In genomic region chr5:113038136-113038535, GRCh38 we compare ENCODE assay signal across 14 cellular contexts.
DNase-seq lines count a peak whose midpoint lies in the region; ATAC-seq, FAIRE-seq and TF ChIP-seq lines count a peak whose summit lies in the region.
"Had no signal": no experiment of that assay in that cellular context is flagged by ENCODE, and none has a peak within 500 bp of the region (broad histone marks: within the 10 kb centered on the region; RNA-seq: fewer than 3 reads in every experiment).

No MANE protein-coding gene starts in this region.

- ATAC-seq in HCT116 (no peak), HG03097 (IDR thresholded peaks at IDR 0.05; ENCODE audit: low FRiP score, unreplicated experiment) (no peak)

- H3K27me3 ChIP-seq in HCT116 (ENCODE audit: insufficient read depth, low read length): no peaks in the 10 kb centered on the region
- no peaks in the 10 kb centered on the region for H3K27me3 ChIP-seq in mammary epithelial cell (ENCODE audit: insufficient read depth, low read length)
- H3K27me3 ChIP-seq in keratinocyte (ENCODE audit: control insufficient read depth, extremely low read depth, insufficient read depth, low read length): no peaks in the 10 kb centered on the region
- H3K27me3 ChIP-seq in uterus: no peaks in the 10 kb centered on the region

- H3K79me2 ChIP-seq in HCT116 (ENCODE audit: insufficient read depth, low read length): no peaks in the 10 kb centered on the region
- no peaks in the 10 kb centered on the region for H3K79me2 ChIP-seq in mammary epithelial cell (ENCODE audit: insufficient read depth, low read length)
- no peaks in the 10 kb centered on the region for H3K79me2 ChIP-seq in keratinocyte (ENCODE audit: control insufficient read depth, insufficient read depth, low read length)

- H3K4me3 ChIP-seq in HCT116 (replicated peaks in 1 of 2; ENCODE audit: low read depth in 1 of 2, low read length in 2 of 2): no peak overlapping the region
- H3K4me3 ChIP-seq in mammary epithelial cell (replicated peaks in 1 of 3; ENCODE audit: insufficient read depth in 1 of 3, low read depth in 2 of 3, low read length in 3 of 3): no peak overlapping the region
- H3K4me3 ChIP-seq in keratinocyte (ENCODE audit: control insufficient read depth in 2 of 3, extremely low read depth in 1 of 3, insufficient read depth in 2 of 3, low read depth in 1 of 3, low read length in 3 of 3): no peak overlapping the region
- no peak overlapping the region for H3K4me3 ChIP-seq in uterus
- H3K4me3 ChIP-seq: HAP-1 had no signal

- H3K36me3 Mint-ChIP-seq in progenitor cell of endocrine pancreas (ENCODE audit: insufficient read depth): peaks cover 4% of the 10 kb centered on the region

- H3K9me2 ChIP-seq in HCT116 (ENCODE audit: insufficient read depth): no peaks in the 10 kb centered on the region

- H3K27ac Mint-ChIP-seq in progenitor cell of endocrine pancreas: peak overlapping the region; percentile 17
- H3K27ac Mint-ChIP-seq: B cell; CD4-positive, alpha-beta T cell; HFFc6 had no signal

- TF ChIP-seq POLR2A in HCT116 (IDR thresholded peaks at IDR 0.05; ENCODE audit: borderline replicate concordance, extremely low read depth, insufficient read depth, insufficient read length) (no peak), uterus (IDR thresholded peaks at IDR 0.05) (no peak)

- no peaks in the 10 kb centered on the region for H3K9me3 ChIP-seq in HCT116 (ENCODE audit: control insufficient read depth in 1 of 2, insufficient read depth in 1 of 2, low read depth in 1 of 2, low read length in 2 of 2)
- H3K9me3 ChIP-seq in mammary epithelial cell (replicated peaks; ENCODE audit: insufficient read depth, low read length): no peaks in the 10 kb centered on the region
- H3K9me3 ChIP-seq in keratinocyte (ENCODE audit: control insufficient read depth, low read depth, low read length): no peaks in the 10 kb centered on the region
- H3K9me3 ChIP-seq in uterus: no peaks in the 10 kb centered on the region
- H3K9me3 ChIP-seq: HAP-1 had no signal

- H4K20me1 ChIP-seq in HCT116 (ENCODE audit: insufficient read depth): no peaks in the 10 kb centered on the region
- no peaks in the 10 kb centered on the region for H4K20me1 ChIP-seq in mammary epithelial cell (ENCODE audit: insufficient read depth, low read length)
- no peaks in the 10 kb centered on the region for H4K20me1 ChIP-seq in keratinocyte (ENCODE audit: control insufficient read depth, extremely low read depth, insufficient read depth, low read length)

- 100% methylated on average over 1 of the region's 1 CpG for WGBS in mammary epithelial cell (ENCODE audit: low coverage, missing lambda C conversion rate)

- dilution Hi-C loops in mammary epithelial cell (cut with HindIII; ENCODE audit: low sequenced_read_pairs): no loop called here
- dilution Hi-C loops in keratinocyte (cut with MboI; ENCODE audit: extremely low pct_ligation_motif_present, low sequenced_read_pairs): no loop called here

- no peaks in the 10 kb centered on the region for H3K4me1 Mint-ChIP-seq in progenitor cell of endocrine pancreas (ENCODE audit: low read depth)
- H3K4me1 Mint-ChIP-seq: B cell had no signal

- H3K27ac ChIP-seq in HCT116 (ENCODE audit: low read depth, low read length) (no peak overlapping the region), mammary epithelial cell (ENCODE audit: insufficient read depth, low read depth, low read length) (peak overlapping the region; percentile 71), keratinocyte (ENCODE audit: control insufficient read depth, insufficient read depth, low read length) (peak overlapping the region; percentile 83), uterus (no peak overlapping the region)

- no peak for TF ChIP-seq RAD21 in HCT116 (IDR thresholded peaks at IDR 0.05; ENCODE audit: low read depth)

- H3K9me3 Mint-ChIP-seq in progenitor cell of endocrine pancreas (ENCODE audit: low read depth): no peaks in the 10 kb centered on the region
- H3K9me3 Mint-ChIP-seq: CD4-positive, alpha-beta T cell; HFFc6 had no signal

- no peak for FAIRE-seq in keratinocyte (lab: Jason Lieb, UNC)
- FAIRE-seq: A204.1, H1 had no signal

- H3K36me3 ChIP-seq in HCT116 (ENCODE audit: control insufficient read depth in 1 of 2, insufficient read depth in 2 of 2, low read length in 2 of 2): 0 out of 4 replicates have a peak, but pooled peaks cover 0 to 4% of the 10 kb centered on the region in 2 experiments
- peaks cover 5% of the 10 kb centered on the region for H3K36me3 ChIP-seq in mammary epithelial cell (ENCODE audit: insufficient read depth, low read length)
- H3K36me3 ChIP-seq in keratinocyte (ENCODE audit: control insufficient read depth in 2 of 2, extremely low read depth in 1 of 2, insufficient read depth in 2 of 2, low read length in 2 of 2): peaks cover 3 to 16% of the 10 kb centered on the region in 2 experiments
- no peaks in the 10 kb centered on the region for H3K36me3 ChIP-seq in uterus
- H3K36me3 ChIP-seq: HAP-1 had no signal

- H3K27me3 Mint-ChIP-seq in progenitor cell of endocrine pancreas: no peaks in the 10 kb centered on the region
- H3K27me3 Mint-ChIP-seq: CD4-positive, alpha-beta T cell had no signal

- H3K4me2 ChIP-seq in HCT116 (ENCODE audit: low read length): peak overlapping the region; percentile 32; the same call in 1 of the 2 replicates
- peak overlapping the region; percentile 28 for H3K4me2 ChIP-seq in mammary epithelial cell (ENCODE audit: insufficient read depth, low read depth, low read length)
- peak overlapping the region; percentile 35 for H3K4me2 ChIP-seq in keratinocyte (ENCODE audit: control insufficient read depth, extremely low read depth, insufficient read depth, low read depth, low read length)

- BruUV-seq in HCT116 (replicated peaks; lab: Mats Ljungman, UMichigan): no TSS peak
- BruUV-seq in mammary epithelial cell (replicated peaks; lab: Mats Ljungman, UMichigan): no TSS peak

- intact Hi-C loops in HCT116 (cut with micrococcal nuclease): no loop called here
- intact Hi-C loops in mammary epithelial cell (cut with micrococcal nuclease): loop anchor here (5.0 kb wide), 1 partner anchor 294 kb away; no protein-coding TSS in a partner anchor
- intact Hi-C loops in uterus (cut with DNase I; ENCODE audit: low total_unique reads): no loop called here

- RAD21 ChIA-PET in HCT116 (lab: Charles Lee; ENCODE audit: low non-redundant PET in 1 of 2, low total read pairs in 2 of 2, uncharacterized antibody in 2 of 2, unreplicated experiment in 2 of 2): no interaction called here

- in situ Hi-C loops in mammary epithelial cell (cut with MboI; ENCODE audit: low sequenced_read_pairs in 2 of 2): no loop called here

- TF ChIP-seq CTCF in HCT116 (IDR thresholded peaks at IDR 0.05 in 2 of 3, conservative IDR thresholded peaks at IDR 0.05 in 1 of 3; ENCODE audit: borderline replicate concordance in 1 of 3, insufficient read depth in 1 of 3, low read depth in 2 of 3, low read length in 2 of 3) (no peak), mammary epithelial cell (conservative IDR thresholded peaks at IDR 0.05 in 1 of 2, IDR thresholded peaks at IDR 0.05 in 1 of 2; ENCODE audit: extremely low read depth in 1 of 2, insufficient read depth in 1 of 2, low read depth in 1 of 2, low read length in 2 of 2) (no peak), keratinocyte (optimal IDR thresholded peaks at IDR 0.05 in 1 of 3, IDR thresholded peaks at IDR 0.05 in 1 of 3, conservative IDR thresholded peaks at IDR 0.05 in 1 of 3; ENCODE audit: extremely low read depth in 1 of 3, insufficient read depth in 2 of 3, low read length in 3 of 3) (no peak), progenitor cell of endocrine pancreas (IDR thresholded peaks at IDR 0.05; ENCODE audit: unreplicated experiment) (no peak), uterus (IDR thresholded peaks at IDR 0.05) (no peak)

- H3K4me1 ChIP-seq in HCT116 (ENCODE audit: control insufficient read depth in 1 of 2, insufficient read depth in 2 of 2, low read length in 2 of 2): peaks cover 0 to 14% of the 10 kb centered on the region in 2 experiments; a peak in 2 of 4 replicates
- peaks cover 16% of the 10 kb centered on the region for H3K4me1 ChIP-seq in mammary epithelial cell (ENCODE audit: insufficient read depth, low read length)
- H3K4me1 ChIP-seq in keratinocyte (ENCODE audit: control insufficient read depth, extremely low read depth, insufficient read depth, low read length): peaks cover 18% of the 10 kb centered on the region
- no peaks in the 10 kb centered on the region for H3K4me1 ChIP-seq in uterus
- H3K4me1 ChIP-seq: HAP-1 had no signal

- H3K9ac ChIP-seq in HCT116 (ENCODE audit: low read length): no peak overlapping the region
- H3K9ac ChIP-seq in mammary epithelial cell (ENCODE audit: insufficient read depth, low read length): peak overlapping the region; percentile 20
- H3K9ac ChIP-seq in keratinocyte (ENCODE audit: control insufficient read depth, extremely low read depth, insufficient read depth, low read length): peak overlapping the region; percentile 48

- POLR2A ChIA-PET in HCT116 (lab: Charles Lee): no interaction called here

- no peak overlapping the region for H3K4me3 Mint-ChIP-seq in progenitor cell of endocrine pancreas (ENCODE audit: low read depth)
- H3K4me3 Mint-ChIP-seq: B cell; CD4-positive, alpha-beta T cell; HFFc6 had no signal

- CTCF ChIA-PET in HCT116 (lab: Charles Lee) (interaction anchor here (1.0 kb wide), 1 partner anchor 42 kb away, joined by 3 read pairs; no protein-coding TSS in a partner anchor), mammary epithelial cell (lab: Charles Lee; ENCODE audit: low non-redundant PET) (no interaction called here)

- no peak for DNase-seq in HCT116 (ENCODE audit: low read depth, low spot score)
- DNase-seq in mammary epithelial cell: no peak
- DNase-seq in keratinocyte (ENCODE audit: low read depth, low spot score): no peak
- no peak for DNase-seq in progenitor cell of endocrine pancreas (ENCODE audit: low spot score, unreplicated experiment)
- DNase-seq in DMS 273 (lab: John Stamatoyannopoulos, UW; ENCODE audit: unreplicated experiment): no peak
- DNase-seq in uterus: no peak
- DNase-seq in NCI-H187 treated with DMSO at 0.1 percent for 48 hours (lab: John Stamatoyannopoulos, UW): no peak
- DNase-seq: CD4-positive, alpha-beta T cell; HFFc6 had no signal

- H3K9me1 ChIP-seq in keratinocyte (ENCODE audit: control insufficient read depth, extremely low read depth, insufficient read depth, low read length): no peaks in the 10 kb centered on the region

- H2AFZ ChIP-seq in HCT116 (ENCODE audit: low read depth, low read length, poor library complexity, severe bottlenecking): no peak overlapping the region
- peak overlapping the region; percentile 29 for H2AFZ ChIP-seq in mammary epithelial cell (ENCODE audit: low read depth, low read length)
- H2AFZ ChIP-seq in keratinocyte (ENCODE audit: control insufficient read depth, low read length): no peak overlapping the region

TF ChIP-seq in HCT116, 20 proteins besides CTCF, POLR2A, EP300 and RAD21:
- no peak for TF ChIP-seq SRF (IDR thresholded peaks at IDR 0.05; ENCODE audit: low read depth)
- TF ChIP-seq ZFX (IDR thresholded peaks at IDR 0.05): no peak
- no peak for TF ChIP-seq JUND (IDR thresholded peaks at IDR 0.05)

Comparison
In these comparisons a context has a peak if more than half of its experiments do, and no peak if none do; other contexts are left out.
1. H3K27ac ChIP-seq: peak in mammary epithelial cell (single experiment) and keratinocyte (single experiment); none in HCT116 (single experiment) and uterus (0 of 2).
2. Peak in every context shown above with its lines, with median percentiles within 50 percentile points of each other: H3K4me2 ChIP-seq.